8 cellular contexts compared by ENCODE assay signal in genomic region chrX:1582686-1583437, GRCh38. TPM values are rescaled to one million over a fixed set of nuclear protein-coding genes. Genes with fewer than 3 reads are reported as not detected.
DNase-seq lines count a peak whose midpoint lies in the region; ATAC-seq and TF ChIP-seq lines count a peak whose summit lies in the region.

No MANE protein-coding gene starts in this region.

- no peak for TF ChIP-seq CTCF in fibroblast of villous mesenchyme (IDR thresholded peaks at IDR 0.05; ENCODE audit: insufficient read depth, low read depth, low read length)

- H3K27ac ChIP-seq in CD4-positive, CD25-positive, alpha-beta regulatory T cell (ENCODE audit: insufficient read depth, low read length, poor library complexity, severe bottlenecking), result no peak overlapping the region

- peaks cover 7 to 33% (median 13%) of the 10 kb centered on the region in 4 donors for H3K4me1 Mint-ChIP-seq in CD4-positive, CD25-positive, alpha-beta regulatory T cell
- H3K4me1 Mint-ChIP-seq in IgD-negative memory B cell, result peaks cover 16 to 27% (median 22%) of the 10 kb centered on the region in 3 donors

- H3K27me3 ChIP-seq in CD4-positive, CD25-positive, alpha-beta regulatory T cell (ENCODE audit: control insufficient read depth, insufficient read depth, low read length), result no peaks in the 10 kb centered on the region

- peak overlapping the region; percentile 30 for H3K4me3 ChIP-seq in CD4-positive, CD25-positive, alpha-beta regulatory T cell (ENCODE audit: low read depth, low read length)
- H3K4me3 ChIP-seq in fibroblast of villous mesenchyme (ENCODE audit: low read depth, low read length), result no peak overlapping the region

- peak in 1 of 3 donors; percentile 77 for DNase-seq in CD4-positive, CD25-positive, alpha-beta regulatory T cell
- DNase-seq in activated CD4-positive, CD25-positive, alpha-beta regulatory T cell treated with anti-CD3 and anti-CD28 coated beads, Interleukin-2, amount 50 U/mL, for 16 hours (ENCODE audit: low read depth, low spot score), result peak; percentile 37
- peak; percentile 19 for DNase-seq in fibroblast of villous mesenchyme (ENCODE audit: low read depth)
- no peak for DNase-seq in NCI-H774 (lab: John Stamatoyannopoulos, UW)
- no peak for DNase-seq in C1 segment of cervical spinal cord (lab: John Stamatoyannopoulos, UW)
- no peak for DNase-seq in NCI-H2171 treated with DMSO at 0.1 percent for 48 hours (lab: John Stamatoyannopoulos, UW)

- no peaks in the 10 kb centered on the region for H3K36me3 ChIP-seq in CD4-positive, CD25-positive, alpha-beta regulatory T cell (ENCODE audit: control insufficient read depth, insufficient read depth, low read length)

- H3K9me3 Mint-ChIP-seq in CD4-positive, CD25-positive, alpha-beta regulatory T cell, result no peaks in the 10 kb centered on the region
- H3K9me3 Mint-ChIP-seq in IgD-negative memory B cell, result peaks cover 0 to 3% (median 0%) of the 10 kb centered on the region in 3 donors

- peak overlapping the region; percentile 20 to 80 (median 71) for H3K27ac Mint-ChIP-seq in CD4-positive, CD25-positive, alpha-beta regulatory T cell
- H3K27ac Mint-ChIP-seq in IgD-negative memory B cell, result peak overlapping the region; percentile 14 to 59 (median 47)

- H3K27me3 Mint-ChIP-seq in CD4-positive, CD25-positive, alpha-beta regulatory T cell, result no peaks in the 10 kb centered on the region
- H3K27me3 Mint-ChIP-seq in IgD-negative memory B cell, result no peaks in the 10 kb centered on the region

- H3K9me3 ChIP-seq in CD4-positive, CD25-positive, alpha-beta regulatory T cell (ENCODE audit: control insufficient read depth in 2 of 2, low read length in 2 of 2), result no peaks in the 10 kb centered on the region

- ATAC-seq in CD4-positive, CD25-positive, alpha-beta regulatory T cell (ENCODE audit: low read depth in 2 of 2), result peak; percentile 70 to 73
- ATAC-seq in GM19438 (IDR thresholded peaks at IDR 0.05; ENCODE audit: low read depth, unreplicated experiment), result peak; percentile 44

- H3K4me1 ChIP-seq in CD4-positive, CD25-positive, alpha-beta regulatory T cell (ENCODE audit: control insufficient read depth, insufficient read depth, low read length, poor library complexity, severe bottlenecking), result peaks cover 36% of the 10 kb centered on the region

- H3K36me3 Mint-ChIP-seq in CD4-positive, CD25-positive, alpha-beta regulatory T cell, result no peaks in the 10 kb centered on the region
- H3K36me3 Mint-ChIP-seq in IgD-negative memory B cell, result no peaks in the 10 kb centered on the region

- peak overlapping the region in 2 of 4 donors; percentile 34 to 61 for H3K4me3 Mint-ChIP-seq in CD4-positive, CD25-positive, alpha-beta regulatory T cell
- H3K4me3 Mint-ChIP-seq in IgD-negative memory B cell, result peak overlapping the region in 3 of 4 donors; percentile 49 to 88 (median 87)

RNA-seq across cellular contexts. Expression of gene AKAP17A, which starts 8.5 kb away (rescaled TPM):
- 108 TPM for total RNA-seq in CD4-positive, CD25-positive, alpha-beta regulatory T cell
- polyA plus RNA-seq in CD4-positive, CD25-positive, alpha-beta regulatory T cell, result 10 to 100 TPM; 11.0 to 14.8 (median 13.7) TPM
- polyA plus RNA-seq in IgD-negative memory B cell, result 58.8 TPM
- total RNA-seq in fibroblast of villous mesenchyme, result 22.0 and 23.2 TPM in 2 replicates

RNA-seq across cellular contexts. Expression of gene ASMT, which starts 32.0 kb away (rescaled TPM):
- not detected for total RNA-seq in CD4-positive, CD25-positive, alpha-beta regulatory T cell
- under 1 TPM in 3 of 4 donors, not detected in 1; 0.19 to 1.00 (median 0.91) TPM for polyA plus RNA-seq in CD4-positive, CD25-positive, alpha-beta regulatory T cell
- 1.8 TPM for polyA plus RNA-seq in IgD-negative memory B cell
- total RNA-seq in fibroblast of villous mesenchyme, result not detected in 2 replicates

RNA-seq across cellular contexts. Expression of gene P2RY8, which starts 45.9 kb away (rescaled TPM):
- total RNA-seq in CD4-positive, CD25-positive, alpha-beta regulatory T cell, result 158 TPM
- polyA plus RNA-seq in CD4-positive, CD25-positive, alpha-beta regulatory T cell, result 100 to 1,000 TPM; 189 to 222 (median 207) TPM
- polyA plus RNA-seq in IgD-negative memory B cell, result 206 TPM
- not detected in 2 replicates for total RNA-seq in fibroblast of villous mesenchyme

Comparison
In these comparisons a context has a peak if more than half of its experiments do, and no peak if none do; other contexts are left out.
1. DNase-seq: peak in activated CD4-positive, CD25-positive, alpha-beta regulatory T cell treated with anti-CD3 and anti-CD28 coated beads, Interleukin-2, amount 50 U/mL, for 16 hours (single experiment) and fibroblast of villous mesenchyme (single experiment); none in NCI-H774 (single experiment), C1 segment of cervical spinal cord (0 of 14) and NCI-H2171 treated with DMSO at 0.1 percent for 48 hours (single experiment).
2. RNA of gene P2RY8, which starts 45.9 kb away (total RNA-seq): 158 TPM in CD4-positive, CD25-positive, alpha-beta regulatory T cell (single experiment); not detected in fibroblast of villous mesenchyme; every median in the first group is over 100 times any median in the second.